Comparison of ENCODE assay signal across 14 cellular contexts in genomic region chr4:48065587-48066052, GRCh38. TPM values are rescaled to one million over a fixed set of nuclear protein-coding genes. Genes with fewer than 3 reads are reported as not detected.
DNase-seq lines count a peak whose midpoint lies in the region; ATAC-seq and TF ChIP-seq lines count a peak whose summit lies in the region.
"Had no signal": no experiment of that assay in that cellular context is flagged by ENCODE, and none has a peak within 500 bp of the region (broad histone marks: within the 10 kb centered on the region; RNA-seq: fewer than 3 reads in every experiment).

No MANE protein-coding gene starts in this region.

- H3K9ac ChIP-seq in OCI-LY3 (ENCODE audit: low read length): peak overlapping the region; percentile 70

- in situ Hi-C loops in brain microvascular endothelial cell (cut with HindIII; ENCODE audit: low pct_ligation_motif_present, low sequenced_read_pairs): no loop called here

- peaks cover 70% of the 10 kb centered on the region for H3K4me1 ChIP-seq in OCI-LY3 (ENCODE audit: low read length)

- H3K27ac Mint-ChIP-seq in chondrocyte (ENCODE audit: unreplicated experiment): no peak overlapping the region
- H3K27ac Mint-ChIP-seq: CD8-positive, alpha-beta T cell; nephron had no signal

- ATAC-seq in GM18508 (IDR thresholded peaks at IDR 0.05; ENCODE audit: insufficient read depth, unreplicated experiment) (peak; percentile 71), GM19397 (IDR thresholded peaks at IDR 0.05; ENCODE audit: unreplicated experiment) (peak; percentile 64), HG02884 (IDR thresholded peaks at IDR 0.05; ENCODE audit: unreplicated experiment) (peak; percentile 68)
- ATAC-seq: CD8-positive, alpha-beta T cell; esophagus mucosa had no signal

- TF ChIP-seq CTCF in OCI-LY3 (IDR thresholded peaks at IDR 0.05; ENCODE audit: low read depth, low read length) (peak; percentile 76), chondrocyte (IDR thresholded peaks at IDR 0.05) (no peak), brain microvascular endothelial cell (IDR thresholded peaks at IDR 0.05; ENCODE audit: low read depth, low read length, missing control alignments) (no peak)

- no peaks in the 10 kb centered on the region for H4K20me1 ChIP-seq in OCI-LY3 (ENCODE audit: insufficient read depth, low read length)

- DNase-seq in chondrocyte (ENCODE audit: low spot score): no peak
- no peak for DNase-seq in globus pallidus (ENCODE audit: low spot score)
- DNase-seq in brain microvascular endothelial cell: no peak
- no peak for DNase-seq in SIG-M5 treated with dmso at 0.1 percent for 504 hours (lab: John Stamatoyannopoulos, UW; ENCODE audit: unreplicated experiment)
- DNase-seq: activated CD8-positive, alpha-beta memory T cell treated with anti-CD3 and anti-CD28 coated beads, Interleukin-2, amount 50 U/mL, for 4 hours; CD8-positive, alpha-beta T cell had no signal

- no peak overlapping the region for H2AFZ ChIP-seq in OCI-LY3 (ENCODE audit: low read depth, low read length)

- no peaks in the 10 kb centered on the region for H3K36me3 ChIP-seq in OCI-LY3 (replicated peaks; ENCODE audit: low read depth, low read length)
- no peaks in the 10 kb centered on the region for H3K36me3 ChIP-seq in brain microvascular endothelial cell (replicated peaks)

- H3K27me3 ChIP-seq in OCI-LY3 (ENCODE audit: low read depth, low read length) (no peaks in the 10 kb centered on the region), brain microvascular endothelial cell (replicated peaks) (no peaks in the 10 kb centered on the region)

- no peaks in the 10 kb centered on the region for H3K4me1 Mint-ChIP-seq in chondrocyte (ENCODE audit: low read depth)
- H3K4me1 Mint-ChIP-seq: nephron had no signal

- peaks cover 24% of the 10 kb centered on the region for H3K27me3 Mint-ChIP-seq in chondrocyte (ENCODE audit: low read depth)

- 0 out of 2 replicates have a peak overlapping the region, but pooled peaks have one; percentile 18 for H3K4me3 ChIP-seq in OCI-LY3 (ENCODE audit: low read length)
- no peak overlapping the region for H3K4me3 ChIP-seq in brain microvascular endothelial cell (ENCODE audit: low read depth, low read length)
- H3K4me3 ChIP-seq: skin epidermis had no signal

- H3K9me3 Mint-ChIP-seq in chondrocyte (ENCODE audit: low read depth): peaks cover 12% of the 10 kb centered on the region

- no peak overlapping the region for H3K4me3 Mint-ChIP-seq in chondrocyte (ENCODE audit: unreplicated experiment)
- H3K4me3 Mint-ChIP-seq: CD8-positive, alpha-beta T cell; nephron had no signal

- H3K36me3 Mint-ChIP-seq in chondrocyte (ENCODE audit: low read depth): peaks cover 3% of the 10 kb centered on the region

- peak overlapping the region; percentile 47 for H3K4me2 ChIP-seq in OCI-LY3 (ENCODE audit: low read length)

- no peaks in the 10 kb centered on the region for H3K9me3 ChIP-seq in OCI-LY3 (ENCODE audit: insufficient read depth, low read length)

- no peaks in the 10 kb centered on the region for H3K79me2 ChIP-seq in OCI-LY3 (ENCODE audit: low read length)

- peak overlapping the region; percentile 96 for H3K27ac ChIP-seq in OCI-LY3 (ENCODE audit: low read length)
- no peak overlapping the region for H3K27ac ChIP-seq in brain microvascular endothelial cell
- H3K27ac ChIP-seq: HL-60, skin epidermis had no signal

RNA-seq across cellular contexts. Expression of gene NIPAL1, which starts 49.0 kb away (rescaled TPM):
- 0.32 to 0.59 TPM (median 0.48 TPM) in 3 replicates for total RNA-seq in chondrocyte

RNA-seq across cellular contexts. Expression of gene CNGA1, which starts 49.1 kb away (rescaled TPM):
- not detected in 3 replicates for total RNA-seq in chondrocyte
- total RNA-seq: CD8-positive, alpha-beta T cell had no signal
